Comparison of ENCODE assay signal across 16 cellular contexts in genomic region chr19:27833031-27833430, GRCh38.
DNase-seq lines count a peak whose midpoint lies in the region; ATAC-seq and TF ChIP-seq lines count a peak whose summit lies in the region.
"Had no signal": no experiment of that assay in that cellular context is flagged by ENCODE, and none has a peak within 500 bp of the region (broad histone marks: within the 10 kb centered on the region; RNA-seq: fewer than 3 reads in every experiment).

No MANE protein-coding gene starts in this region.

- POLR2A ChIA-PET in activated CD4-positive, alpha-beta T cell treated with anti-CD3 and anti-CD28 coated beads for 36 hours (lab: Charles Lee), result no interaction called here

- ATAC-seq in RWPE2 (ENCODE audit: low read depth), result peak; percentile 68; the same call in 2 of the 3 replicates
- ATAC-seq in foreskin keratinocyte, result peak; percentile 27
- no peak for ATAC-seq in activated CD4-positive, alpha-beta T cell treated with anti-CD3 and anti-CD28 coated beads for 36 hours

- intact Hi-C loops in activated CD4-positive, alpha-beta T cell treated with anti-CD3 and anti-CD28 coated beads for 36 hours (cut with DNase I, micrococcal nuclease), result no loop called here

- no peaks in the 10 kb centered on the region for H3K9me3 Mint-ChIP-seq in chondrocyte (ENCODE audit: low read depth)
- peaks cover 37% of the 10 kb centered on the region for H3K9me3 Mint-ChIP-seq in activated CD4-positive, alpha-beta T cell treated with anti-CD3 and anti-CD28 coated beads for 36 hours (ENCODE audit: low read depth)

- no peaks in the 10 kb centered on the region for H3K36me3 Mint-ChIP-seq in chondrocyte (ENCODE audit: low read depth)
- H3K36me3 Mint-ChIP-seq in activated CD4-positive, alpha-beta T cell treated with anti-CD3 and anti-CD28 coated beads for 36 hours (ENCODE audit: low read depth), result peaks cover 7% of the 10 kb centered on the region

- H3K27me3 ChIP-seq in RWPE2 (ENCODE audit: insufficient read depth, poor library complexity, severe bottlenecking), result no peaks in the 10 kb centered on the region
- H3K27me3 ChIP-seq in foreskin keratinocyte, result no peaks in the 10 kb centered on the region

- no peak overlapping the region for H3K4me3 Mint-ChIP-seq in chondrocyte (ENCODE audit: unreplicated experiment)
- H3K4me3 Mint-ChIP-seq in activated CD4-positive, alpha-beta T cell treated with anti-CD3 and anti-CD28 coated beads for 36 hours, result no peak overlapping the region

- H3K4me1 Mint-ChIP-seq in chondrocyte (ENCODE audit: low read depth), result no peaks in the 10 kb centered on the region
- no peaks in the 10 kb centered on the region for H3K4me1 Mint-ChIP-seq in activated CD4-positive, alpha-beta T cell treated with anti-CD3 and anti-CD28 coated beads for 36 hours

- H3K27me3 Mint-ChIP-seq in chondrocyte (ENCODE audit: low read depth), result no peaks in the 10 kb centered on the region
- no peaks in the 10 kb centered on the region for H3K27me3 Mint-ChIP-seq in activated CD4-positive, alpha-beta T cell treated with anti-CD3 and anti-CD28 coated beads for 36 hours

- H3K9me3 ChIP-seq in RWPE2 (ENCODE audit: severe bottlenecking), result no peaks in the 10 kb centered on the region

- peak; percentile 42 for DNase-seq in MV-4-11 (lab: John Stamatoyannopoulos, UW)
- DNase-seq in RWPE2 (ENCODE audit: low spot score), result no peak
- peak; percentile 62 to 76 for DNase-seq in foreskin keratinocyte
- DNase-seq in chondrocyte (ENCODE audit: low spot score), result no peak
- DNase-seq in activated CD4-positive, alpha-beta T cell treated with anti-CD3 and anti-CD28 coated beads for 36 hours, result no peak
- no peak for DNase-seq in mucosa of gallbladder (ENCODE audit: low spot score)
- DNase-seq in cerebellar cortex (ENCODE audit: low spot score), result no peak
- DNase-seq: ACHN, C1 segment of cervical spinal cord, DMS79 treated with DMSO at 0.1 percent for 48 hours, NCI-H1417 treated with DMSO at 0.1 percent for 48 hours, NCI-H187 treated with DMSO at 0.1 percent for 48 hours, NCI-H2227 treated with DMSO at 0.1 percent for 48 hours, NCI-H510A treated with DMSO at 0.1 percent for 48 hours, NCI-H82, Right ventricle myocardium superior had no signal

- H3K4me1 ChIP-seq in RWPE2 (ENCODE audit: insufficient read depth, poor library complexity, severe bottlenecking) (peaks cover 3% of the 10 kb centered on the region), foreskin keratinocyte (no peaks in the 10 kb centered on the region)

- CTCF ChIA-PET in activated CD4-positive, alpha-beta T cell treated with anti-CD3 and anti-CD28 coated beads for 36 hours (lab: Charles Lee), result no interaction called here

- no peak overlapping the region for H3K27ac ChIP-seq in RWPE2 (ENCODE audit: poor library complexity, severe bottlenecking)
- no peak overlapping the region for H3K27ac ChIP-seq in foreskin keratinocyte

- TF ChIP-seq CTCF in RWPE2 (IDR thresholded peaks at IDR 0.05; ENCODE audit: poor library complexity, severe bottlenecking) (no peak), foreskin keratinocyte (conservative IDR thresholded peaks at IDR 0.05) (no peak), chondrocyte (IDR thresholded peaks at IDR 0.05) (no peak)

- H3K4me3 ChIP-seq in RWPE2 (ENCODE audit: severe bottlenecking), result no peak overlapping the region

- H3K27ac Mint-ChIP-seq in chondrocyte (ENCODE audit: unreplicated experiment), result no peak overlapping the region
- H3K27ac Mint-ChIP-seq in activated CD4-positive, alpha-beta T cell treated with anti-CD3 and anti-CD28 coated beads for 36 hours, result no peak overlapping the region

- no peaks in the 10 kb centered on the region for H3K36me3 ChIP-seq in RWPE2 (ENCODE audit: low read depth)

Comparison
In these comparisons a context has a peak if more than half of its experiments do, and no peak if none do; other contexts are left out.
1. DNase-seq: peak in MV-4-11 (single experiment) and foreskin keratinocyte (2 of 2); none in RWPE2 (single experiment), chondrocyte (single experiment), activated CD4-positive, alpha-beta T cell treated with anti-CD3 and anti-CD28 coated beads for 36 hours (single experiment), mucosa of gallbladder (single experiment) and cerebellar cortex (single experiment).